Comparison of ENCODE assay signal across 11 cellular contexts in genomic region chr17:49132317-49132698, GRCh38. TPM values are rescaled to one million over a fixed set of nuclear protein-coding genes. Genes with fewer than 3 reads are reported as not detected.
DNase-seq lines count a peak whose midpoint lies in the region; ATAC-seq and TF ChIP-seq lines count a peak whose summit lies in the region.
"Had no signal": no experiment of that assay in that cellular context is flagged by ENCODE, and none has a peak within 500 bp of the region (broad histone marks: within the 10 kb centered on the region; RNA-seq: fewer than 3 reads in every experiment).

No MANE protein-coding gene starts in this region.

- H3K79me2 ChIP-seq in PC-9 (ENCODE audit: low read depth) (no peaks in the 10 kb centered on the region), osteoblast (ENCODE audit: insufficient read depth, low read length) (no peaks in the 10 kb centered on the region)

- POLR2A ChIA-PET in CD4-positive, alpha-beta T cell (lab: Charles Lee): no interaction called here
- POLR2A ChIA-PET in PC-9 (lab: Charles Lee; ENCODE audit: unreplicated experiment): no interaction called here

- no peaks in the 10 kb centered on the region for H3K4me1 ChIP-seq in PC-9 (replicated peaks; ENCODE audit: insufficient read depth)
- H3K4me1 ChIP-seq in esophagus (ENCODE audit: control insufficient read depth in 2 of 2, insufficient read depth in 2 of 2, low read length in 1 of 2): peaks cover 0 to 4% of the 10 kb centered on the region in 2 donors
- H3K4me1 ChIP-seq in osteoblast (ENCODE audit: insufficient read depth, low read length): no peaks in the 10 kb centered on the region

- no peaks in the 10 kb centered on the region for H3K36me3 ChIP-seq in PC-9 (ENCODE audit: low read depth)
- H3K36me3 ChIP-seq in esophagus (ENCODE audit: control insufficient read depth in 2 of 2, insufficient read depth in 2 of 2, low read length in 1 of 2): no peaks in the 10 kb centered on the region
- H3K36me3 ChIP-seq in osteoblast (ENCODE audit: insufficient read depth, low read length): no peaks in the 10 kb centered on the region

- no peaks in the 10 kb centered on the region for H3K9me3 ChIP-seq in CD4-positive, alpha-beta T cell (ENCODE audit: control insufficient read depth, low read length)
- H3K9me3 ChIP-seq in PC-9 (ENCODE audit: insufficient read depth, low read depth) (no peaks in the 10 kb centered on the region), esophagus (ENCODE audit: control insufficient read depth in 2 of 2, insufficient read depth in 1 of 2, low read depth in 1 of 2, low read length in 1 of 2) (no peaks in the 10 kb centered on the region), osteoblast (ENCODE audit: low read depth, low read length) (peaks cover 8% of the 10 kb centered on the region)

- H3K9me2 ChIP-seq in PC-9 (ENCODE audit: insufficient read depth): no peaks in the 10 kb centered on the region

- ATAC-seq in CD4-positive, alpha-beta T cell (ENCODE audit: poor library complexity): no peak
- ATAC-seq in GM21825 (IDR thresholded peaks at IDR 0.05; ENCODE audit: unreplicated experiment): no peak

- H2AFZ ChIP-seq in PC-9: no peak overlapping the region
- peak overlapping the region; percentile 65 for H2AFZ ChIP-seq in osteoblast (ENCODE audit: low read length)

- CTCF ChIA-PET in CD4-positive, alpha-beta T cell (lab: Charles Lee): no interaction called here
- CTCF ChIA-PET in PC-9 (lab: Charles Lee): no interaction called here

- H3K36me3 Mint-ChIP-seq in CD4-positive, alpha-beta T cell (ENCODE audit: low read depth): no peaks in the 10 kb centered on the region

- TF ChIP-seq CTCF in CD4-positive, alpha-beta T cell (IDR thresholded peaks at IDR 0.05): no peak
- TF ChIP-seq CTCF in PC-9 (conservative IDR thresholded peaks at IDR 0.05): no peak
- no peak for TF ChIP-seq CTCF in osteoblast (IDR thresholded peaks at IDR 0.05; ENCODE audit: extremely low read depth, low read depth, low read length)

- H3K27me3 Mint-ChIP-seq in CD4-positive, alpha-beta T cell: peaks cover 71% of the 10 kb centered on the region

- BruUV-seq in PC-9 (replicated peaks; lab: Mats Ljungman, UMichigan): no TSS peak

- H3K4me3 Mint-ChIP-seq in CD4-positive, alpha-beta T cell: peak overlapping the region; percentile 57

- H3K4me2 ChIP-seq in PC-9: peak overlapping the region; percentile 40
- peak overlapping the region; percentile 85 for H3K4me2 ChIP-seq in osteoblast (ENCODE audit: insufficient read depth, low read length)

- H3K9me3 Mint-ChIP-seq in CD4-positive, alpha-beta T cell: no peaks in the 10 kb centered on the region
- H3K9me3 Mint-ChIP-seq: activated CD4-positive, alpha-beta T cell treated with anti-CD3 and anti-CD28 coated beads, Interleukin-2, amount 10 ng/mL, durations not matched to agents 7 days and 5 days had no signal

- WGBS in esophagus, 2 donors: 6 to 7% methylated on average over 18 to 22 of the region's 22 CpGs

- no peaks in the 10 kb centered on the region for H3F3A ChIP-seq in PC-9 (ENCODE audit: insufficient read depth, low read depth)

- intact Hi-C loops in CD4-positive, alpha-beta T cell (cut with DNase I, micrococcal nuclease): no loop called here
- intact Hi-C loops in PC-9 (cut with micrococcal nuclease; ENCODE audit: unreplicated experiment): no loop called here

- peaks cover 49% of the 10 kb centered on the region for H3K27me3 ChIP-seq in CD4-positive, alpha-beta T cell (ENCODE audit: control insufficient read depth, insufficient read depth, low read length)
- H3K27me3 ChIP-seq in PC-9 (ENCODE audit: insufficient read depth, low read depth) (peaks cover 34% of the 10 kb centered on the region), esophagus (ENCODE audit: control insufficient read depth in 1 of 2, insufficient read depth in 2 of 2, low read length in 2 of 2) (peaks cover 0 to 9% of the 10 kb centered on the region in 2 donors), osteoblast (ENCODE audit: insufficient read depth, low read length) (peaks cover 36% of the 10 kb centered on the region)

- H3K4me3 ChIP-seq in PC-9: no peak overlapping the region
- peak overlapping the region; percentile 29 to 35 for H3K4me3 ChIP-seq in esophagus (ENCODE audit: low read depth in 1 of 2, low read length in 2 of 2)
- H3K4me3 ChIP-seq in osteoblast (ENCODE audit: insufficient read depth, low read length): peak overlapping the region; percentile 60

- no peaks in the 10 kb centered on the region for H4K20me1 ChIP-seq in PC-9 (ENCODE audit: insufficient read depth)
- H4K20me1 ChIP-seq in osteoblast (ENCODE audit: insufficient read depth, low read length): no peaks in the 10 kb centered on the region

- no peak for DNase-seq in CD4-positive, alpha-beta T cell
- DNase-seq in PC-9 (no peak), osteoblast (ENCODE audit: insufficient read length, low spot score, missing footprints) (peak; percentile 78), SIG-M5 (lab: John Stamatoyannopoulos, UW) (no peak), NCI-H524 treated with DMSO at 0.1 percent for 48 hours (lab: John Stamatoyannopoulos, UW) (no peak), AG08396 (ENCODE audit: low spot score) (no peak)
- DNase-seq: foreskin melanocyte, GDM1 had no signal

- H3K27ac Mint-ChIP-seq in CD4-positive, alpha-beta T cell: no peak overlapping the region
- H3K27ac Mint-ChIP-seq: activated CD4-positive, alpha-beta T cell treated with anti-CD3 and anti-CD28 coated beads, Interleukin-2, amount 10 ng/mL, durations not matched to agents 7 days and 5 days had no signal

- H3K4me1 Mint-ChIP-seq in CD4-positive, alpha-beta T cell (ENCODE audit: low read depth): no peaks in the 10 kb centered on the region

- H3K27ac ChIP-seq in CD4-positive, alpha-beta T cell (ENCODE audit: low read depth, low read length): no peak overlapping the region
- H3K27ac ChIP-seq in PC-9 (no peak overlapping the region), esophagus (ENCODE audit: low read depth in 2 of 2, low read length in 1 of 2) (no peak overlapping the region), osteoblast (ENCODE audit: low read depth, low read length) (no peak overlapping the region)

RNA-seq across cellular contexts. Expression of gene B4GALNT2, which starts 0.3 kb away (rescaled TPM):
- under 1 TPM; 0.06 to 0.16 TPM for total RNA-seq in CD4-positive, alpha-beta T cell
- total RNA-seq in PC-9 (2021) (0.10 TPM in 1 of 2 replicates, not detected in the other), osteoblast (under 0.01 TPM in 1 of 2 replicates, not detected in the other)
- under 1 TPM; 0.02 to 0.06 TPM for polyA plus RNA-seq in esophagus
- total RNA-seq: activated CD4-positive, alpha-beta T cell treated with anti-CD3 and anti-CD28 coated beads, Interleukin-2, amount 10 ng/mL, durations not matched to agents 7 days and 5 days had no signal
